ENCODE assay signal across 8 cellular contexts in the genomic region with DNA sequence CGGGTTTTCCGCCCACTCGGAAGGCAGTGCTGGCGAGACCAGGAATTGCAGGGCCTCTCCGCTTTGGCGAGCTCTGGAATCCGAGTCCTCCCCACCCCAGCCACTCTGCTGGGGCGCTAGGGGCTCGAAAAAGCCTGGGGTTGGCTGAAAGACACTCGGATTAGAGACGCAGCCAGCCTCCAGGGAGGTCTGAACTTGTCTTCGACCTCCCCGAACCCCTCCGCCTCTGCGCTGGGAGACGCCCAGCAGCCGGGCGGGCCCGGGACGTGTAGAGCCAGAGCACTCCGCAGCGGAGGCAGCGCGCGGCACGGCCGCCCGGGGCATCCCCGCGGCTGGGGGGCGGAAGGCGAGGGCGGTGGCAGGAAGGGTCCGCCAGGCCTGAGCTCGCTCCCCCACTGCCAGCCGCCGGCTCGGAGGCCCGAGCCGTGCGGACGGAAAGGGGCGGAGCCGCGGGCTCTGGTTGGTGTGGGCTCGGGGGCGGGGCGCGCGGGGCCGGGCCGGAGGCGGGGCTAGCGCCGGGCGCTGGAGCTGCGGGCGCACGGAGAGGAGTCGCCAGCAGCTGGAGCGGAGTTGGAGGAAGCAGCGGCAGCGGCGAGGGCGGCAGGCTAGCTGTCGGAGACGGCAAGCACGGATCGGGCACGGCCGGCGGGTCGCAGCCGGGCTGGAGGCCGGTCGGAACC. TPM values are rescaled to one million over a fixed set of nuclear protein-coding genes. Genes with fewer than 3 reads are reported as not detected.
DNase-seq lines count a peak whose midpoint lies in the region; ATAC-seq and TF ChIP-seq lines count a peak whose summit lies in the region.

A gene (plus strand): TSS at position 549 of the 680 bp plus-strand sequence. CDS start 10,920 bp downstream, outside the sequence.

- intact Hi-C loops in colonic mucosa (cut with DNase I) = no loop called here
- intact Hi-C loops in left colon (cut with DNase I, micrococcal nuclease) = no loop called here

- peak within 1 kb of the TSS; percentile 93 for H3K9ac ChIP-seq in colonic mucosa (ENCODE audit: low read depth in 2 of 2, low read length in 2 of 2)

- no peaks in the 10 kb centered on the region for H3K9me3 ChIP-seq in colonic mucosa

- H3K4me3 ChIP-seq in colonic mucosa = peak within 1 kb of the TSS; percentile 96

- H3K4me1 ChIP-seq in colonic mucosa = no peaks in the 10 kb centered on the region

- peak; percentile 72 for ATAC-seq in GM19351 (IDR thresholded peaks at IDR 0.05; ENCODE audit: unreplicated experiment)
- ATAC-seq in HG03520 (IDR thresholded peaks at IDR 0.05; ENCODE audit: unreplicated experiment) = peak; percentile 80
- peak; percentile 87 for ATAC-seq in left colon

- H3K27ac ChIP-seq in C4-2B (peak within 1 kb of the TSS; percentile 95), colonic mucosa (peak within 1 kb of the TSS; percentile 95)

- DNase-seq in NCI-H526 (lab: John Stamatoyannopoulos, UW) = peak; percentile 69 to 95
- DNase-seq in activated CD4-positive, alpha-beta T cell treated with anti-CD3 and anti-CD28 coated beads for 48 hours = peak; percentile 94
- peak; percentile 96 for DNase-seq in colonic mucosa
- DNase-seq in left colon = peak; percentile 93 to 98
- peak; percentile 85 to 95 for DNase-seq in stimulated activated CD4-positive, alpha-beta T cell treated with anti-CD3 and anti-CD28 coated beads, Interleukin-1b, Interleukin-23, amount 100 ng/mL, for 4 hours (ENCODE audit: low read depth in 2 of 2)

- H3K36me3 ChIP-seq in colonic mucosa = no peaks in the 10 kb centered on the region

- TF ChIP-seq CTCF in C4-2B (conservative IDR thresholded peaks at IDR 0.05) = peak; percentile 43; the same call in 1 of the 2 replicates
- TF ChIP-seq CTCF in colonic mucosa (IDR thresholded peaks at IDR 0.05) = peak; percentile 29

- H3K27me3 ChIP-seq in colonic mucosa = no peaks in the 10 kb centered on the region

RNA-seq across cellular contexts. Expression of the gene that starts here (rescaled TPM):
- total RNA-seq in colonic mucosa = 10 to 100 TPM; 42.9 to 58.1 TPM
- total RNA-seq in left colon = 10 to 100 TPM; 67.6 to 71.4 TPM

Comparison
In these comparisons a context has a peak if more than half of its experiments do, and no peak if none do; other contexts are left out.
1. Peak in every context shown above with its lines: DNase-seq, ATAC-seq, H3K4me3 ChIP-seq and H3K27ac ChIP-seq.